In genomic region chr2:218859556-218859993, GRCh38 we compare ENCODE assay signal across 10 cellular contexts. TPM values are rescaled to one million over a fixed set of nuclear protein-coding genes. Genes with fewer than 3 reads are reported as not detected.
DNase-seq lines count a peak whose midpoint lies in the region; ATAC-seq and TF ChIP-seq lines count a peak whose summit lies in the region.
"Had no signal": no experiment of that assay in that cellular context is flagged by ENCODE, and none has a peak within 500 bp of the region (broad histone marks: within the 10 kb centered on the region; RNA-seq: fewer than 3 reads in every experiment).

Gene WNT6, plus strand, starts transcription at chr2:218859805. Its CDS starts 233 bp downstream, at chr2:218860038.

- H3K27me3 Mint-ChIP-seq in Caco-2 (ENCODE audit: insufficient read depth, unreplicated experiment) = peaks cover 8% of the 10 kb centered on the region
- H3K27me3 Mint-ChIP-seq in progenitor cell of endocrine pancreas = peaks cover 90% of the 10 kb centered on the region

- H3K4me1 ChIP-seq in Caco-2 = peaks cover 43% of the 10 kb centered on the region
- peaks cover 15% of the 10 kb centered on the region for H3K4me1 ChIP-seq in PC-9 (replicated peaks; ENCODE audit: insufficient read depth)
- no peaks in the 10 kb centered on the region for H3K4me1 ChIP-seq in foreskin keratinocyte

- 0 out of 2 replicates have a peak, but pooled peaks cover 3% of the 10 kb centered on the region for H3K79me2 ChIP-seq in PC-9 (ENCODE audit: low read depth)

- intact Hi-C loops in Caco-2 (cut with micrococcal nuclease; ENCODE audit: unreplicated experiment) = no loop called here
- intact Hi-C loops in PC-9 (cut with micrococcal nuclease; ENCODE audit: unreplicated experiment) = no loop called here

- BruUV-seq in Caco-2 (replicated peaks; lab: Mats Ljungman, UMichigan) (no TSS peak), PC-9 (replicated peaks; lab: Mats Ljungman, UMichigan) (no TSS peak)

- peaks cover 10% of the 10 kb centered on the region; the same call in 1 of the 2 replicates for H3F3A ChIP-seq in PC-9 (ENCODE audit: insufficient read depth, low read depth)

- no peaks in the 10 kb centered on the region for H4K20me1 ChIP-seq in PC-9 (ENCODE audit: insufficient read depth)

- H2AFZ ChIP-seq in PC-9 = peak within 1 kb of the TSS; percentile 78; the same call in 1 of the 2 replicates

- H3K27ac ChIP-seq in PC-9 (no peak within 1 kb of the TSS), foreskin keratinocyte (no peak within 1 kb of the TSS)
- H3K27ac ChIP-seq: epithelial cell of prostate had no signal

- H3K27ac Mint-ChIP-seq in Caco-2 (ENCODE audit: unreplicated experiment) (peak within 1 kb of the TSS; percentile 40), progenitor cell of endocrine pancreas (no peak within 1 kb of the TSS)

- DNase-seq in Caco-2 (peak; percentile 62 to 63), PC-9 (peak in 1 of 2 experiments; percentile 37), foreskin keratinocyte (no peak), progenitor cell of endocrine pancreas (ENCODE audit: low spot score, unreplicated experiment) (no peak), HuH-7.5 (ENCODE audit: low spot score) (no peak), GM20000 (ENCODE audit: low spot score) (no peak), GOT3 (lab: John Stamatoyannopoulos, UW) (no peak)
- DNase-seq: stimulated activated CD4-positive, alpha-beta T cell treated with anti-CD3 and anti-CD28 coated beads, Interleukin-4, amount 100 ng/mL, for 24 hours had no signal

- H3K4me1 Mint-ChIP-seq in Caco-2 (ENCODE audit: low read depth, unreplicated experiment) (peaks cover 40% of the 10 kb centered on the region), progenitor cell of endocrine pancreas (ENCODE audit: low read depth) (peaks cover 11% of the 10 kb centered on the region)

- peak; percentile 34 for ATAC-seq in foreskin keratinocyte
- ATAC-seq in GM18867 (IDR thresholded peaks at IDR 0.05; ENCODE audit: unreplicated experiment) = no peak

- no peaks in the 10 kb centered on the region for H3K9me2 ChIP-seq in PC-9 (ENCODE audit: insufficient read depth)

- TF ChIP-seq CTCF in Caco-2 (IDR thresholded peaks at IDR 0.05; ENCODE audit: insufficient read depth in 1 of 2, low read depth in 1 of 2, low read length in 1 of 2, severe bottlenecking in 1 of 2, unreplicated experiment in 1 of 2) (no peak), PC-9 (conservative IDR thresholded peaks at IDR 0.05) (no peak), foreskin keratinocyte (conservative IDR thresholded peaks at IDR 0.05) (no peak), progenitor cell of endocrine pancreas (IDR thresholded peaks at IDR 0.05; ENCODE audit: unreplicated experiment) (no peak), GM20000 (IDR thresholded peaks at IDR 0.05; ENCODE audit: extremely low read depth, missing control alignments) (no peak)

- H3K4me2 ChIP-seq in PC-9 = peak within 1 kb of the TSS; percentile 78

- H3K9me3 Mint-ChIP-seq in Caco-2 (ENCODE audit: unreplicated experiment) (no peaks in the 10 kb centered on the region), progenitor cell of endocrine pancreas (ENCODE audit: low read depth) (no peaks in the 10 kb centered on the region)

- CTCF ChIA-PET in Caco-2 (lab: Charles Lee) (interaction anchor here (1.2 to 1.5 kb wide), 2 partner anchors 28 to 38 kb away, joined by 3 to 10 read pairs; no protein-coding TSS in a partner anchor), PC-9 (lab: Charles Lee) (no interaction called here)

- H3K27me3 ChIP-seq in Caco-2 (replicated peaks; ENCODE audit: control insufficient read depth, insufficient read depth, low read length) (peaks cover 6% of the 10 kb centered on the region), PC-9 (ENCODE audit: insufficient read depth, low read depth) (peaks cover 13% of the 10 kb centered on the region; the same call in 1 of the 2 replicates), foreskin keratinocyte (peaks cover 82% of the 10 kb centered on the region)

- POLR2A ChIA-PET in Caco-2 (lab: Charles Lee) (interaction anchor here (0.5 kb wide), 1 partner anchor 200 kb away, joined by 8 read pairs; no protein-coding TSS in a partner anchor), PC-9 (lab: Charles Lee; ENCODE audit: unreplicated experiment) (interaction anchor here (0.5 kb wide), 1 partner anchor 737 kb away, joined by 3 read pairs; no protein-coding TSS in a partner anchor)

- H3K36me3 Mint-ChIP-seq in Caco-2 (ENCODE audit: insufficient read depth, unreplicated experiment) (peaks cover 25% of the 10 kb centered on the region), progenitor cell of endocrine pancreas (ENCODE audit: insufficient read depth) (no peaks in the 10 kb centered on the region)

- peak within 1 kb of the TSS; percentile 43 for H3K4me3 ChIP-seq in Caco-2 (ENCODE audit: low read depth, low read length)
- peak within 1 kb of the TSS; percentile 61 for H3K4me3 ChIP-seq in PC-9

- H3K4me3 Mint-ChIP-seq in Caco-2 (ENCODE audit: unreplicated experiment) = peak within 1 kb of the TSS; percentile 76
- H3K4me3 Mint-ChIP-seq in progenitor cell of endocrine pancreas (ENCODE audit: low read depth) = peak within 1 kb of the TSS; percentile 67

- H3K36me3 ChIP-seq in Caco-2 (ENCODE audit: control insufficient read depth, insufficient read depth, low read length) (no peaks in the 10 kb centered on the region), PC-9 (ENCODE audit: low read depth) (no peaks in the 10 kb centered on the region)

- H3K9me3 ChIP-seq in Caco-2 = no peaks in the 10 kb centered on the region
- no peaks in the 10 kb centered on the region for H3K9me3 ChIP-seq in PC-9 (ENCODE audit: insufficient read depth, low read depth)

RNA-seq across cellular contexts. Expression of gene WNT6, which starts in this region (rescaled TPM):
- total RNA-seq in Caco-2 (2022) = 18.3 and 20.3 TPM in 2 replicates
- total RNA-seq in PC-9 (2021) = 0.33 and 0.45 TPM in 2 replicates
- total RNA-seq in foreskin keratinocyte = not detected in 2 replicates
- not detected in 2 replicates for polyA plus RNA-seq in foreskin keratinocyte
- total RNA-seq in progenitor cell of endocrine pancreas = 0.72 and 1.5 TPM in 2 replicates

Comparison
In these comparisons a context has a peak if more than half of its experiments do, and no peak if none do; other contexts are left out.
1. Peak in ATAC-seq in foreskin keratinocyte; RNA of the gene not detected or under 1 TPM.
2. DNase-seq: peak in Caco-2 (2 of 2); none in foreskin keratinocyte (0 of 2), progenitor cell of endocrine pancreas (single experiment), HuH-7.5 (single experiment), GM20000 (single experiment) and GOT3 (single experiment).